26 cellular contexts compared by ENCODE assay signal in the genomic region with DNA sequence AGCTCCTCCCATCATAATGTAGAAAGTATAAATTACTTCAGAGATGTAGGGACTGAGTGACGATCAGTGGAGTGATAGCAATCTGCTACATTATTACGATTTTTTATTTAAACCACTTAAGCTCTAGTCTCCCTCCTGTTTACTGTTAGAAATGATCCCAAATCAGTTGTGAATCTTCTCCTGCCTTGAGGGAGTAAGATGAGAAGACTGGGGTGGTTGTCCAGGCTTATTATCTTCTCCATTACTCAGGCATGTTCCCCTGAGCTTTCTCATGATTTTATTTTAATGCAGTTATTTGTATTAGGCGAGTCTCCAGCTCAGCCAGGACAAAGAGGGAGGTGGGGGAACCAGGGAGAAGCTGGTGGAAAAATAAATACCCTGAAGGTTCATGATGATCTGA.
"Had no signal": no experiment of that assay in that cellular context is flagged by ENCODE, and none has a peak within 500 bp of the region (broad histone marks: within the 10 kb centered on the region; RNA-seq: fewer than 3 reads in every experiment).

No MANE protein-coding gene starts in this region.

- H3K36me3 Mint-ChIP-seq: activated CD8-positive, alpha-beta memory T cell treated with anti-CD3 and anti-CD28 coated beads, Interleukin-2, amount 10 ng/mL, durations not matched to agents 7 days and 5 days; stimulated activated effector memory CD8-positive, alpha-beta T cell treated with anti-CD3 and anti-CD28 coated beads, Interleukin-12 subunit alpha, Interleukin-12 subunit beta, amount 100 ng/mL, for 72 hours had no signal

- FAIRE-seq: small intestine, urothelium cell line had no signal

- H3K9me3 Mint-ChIP-seq: activated CD4-positive, alpha-beta T cell treated with anti-CD3 and anti-CD28 coated beads, Interleukin-2, amount 10 ng/mL, durations not matched to agents 7 days and 5 days; activated CD8-positive, alpha-beta T cell treated with anti-CD3 and anti-CD28 coated beads for 36 hours; activated naive CD8-positive, alpha-beta T cell treated with anti-CD3 and anti-CD28 coated beads, Interleukin-2, amount 50 U/mL, for 24 hours; activated T-helper 1 cell treated with anti-CD3 and anti-CD28 coated beads, Interleukin-12 subunit alpha, Interleukin-12 subunit beta, Interleukin-2, Interleukin-4 antibody, amounts not matched to agents 30 ng/mL and 10 ng/mL and 1 ng/mL, durations not matched to agents 14 hours and 24 hours and 36 hours; dendritic cell treated with granulocyte-macrophage colony-stimulating factor and Interleukin-4, amounts not matched to agents 40 ng/mL and 50 ng/mL, for 4 days; stimulated activated effector memory CD8-positive, alpha-beta T cell treated with anti-CD3 and anti-CD28 coated beads, Interleukin-12 subunit alpha, Interleukin-12 subunit beta, amount 100 ng/mL, for 72 hours; stimulated activated naive CD8-positive, alpha-beta T cell treated with anti-CD3 and anti-CD28 coated beads, Interleukin-15, amount 100 ng/mL, for 72 hours had no signal

- H3K4me3 Mint-ChIP-seq: activated CD4-positive, alpha-beta T cell treated with anti-CD3 and anti-CD28 coated beads, Interleukin-2, amount 10 ng/mL, durations not matched to agents 7 days and 5 days; activated CD8-positive, alpha-beta memory T cell treated with anti-CD3 and anti-CD28 coated beads, Interleukin-2, amount 10 ng/mL, durations not matched to agents 7 days and 5 days; activated CD8-positive, alpha-beta T cell treated with anti-CD3 and anti-CD28 coated beads for 36 hours; activated naive CD8-positive, alpha-beta T cell treated with anti-CD3 and anti-CD28 coated beads, Interleukin-2, amount 50 U/mL, for 24 hours; activated T-helper 1 cell treated with anti-CD3 and anti-CD28 coated beads, Interleukin-12 subunit alpha, Interleukin-12 subunit beta, Interleukin-2, Interleukin-4 antibody, amounts not matched to agents 30 ng/mL and 10 ng/mL and 1 ng/mL, durations not matched to agents 14 hours and 24 hours and 36 hours; dendritic cell treated with granulocyte-macrophage colony-stimulating factor and Interleukin-4, amounts not matched to agents 40 ng/mL and 50 ng/mL, for 4 days; naive thymus-derived CD8-positive, alpha-beta T cell; stimulated activated effector memory CD8-positive, alpha-beta T cell treated with anti-CD3 and anti-CD28 coated beads, Interleukin-12 subunit alpha, Interleukin-12 subunit beta, amount 100 ng/mL, for 72 hours; stimulated activated naive CD8-positive, alpha-beta T cell treated with anti-CD3 and anti-CD28 coated beads, Interleukin-15, amount 100 ng/mL, for 72 hours had no signal

- DNase-seq: activated CD4-positive, alpha-beta T cell treated with anti-CD3 and anti-CD28 coated beads, Interleukin-2, amount 10 ng/mL, durations not matched to agents 7 days and 5 days; activated CD8-positive, alpha-beta memory T cell treated with anti-CD3 and anti-CD28 coated beads, Interleukin-2, amount 10 ng/mL, durations not matched to agents 7 days and 5 days; activated CD8-positive, alpha-beta T cell treated with anti-CD3 and anti-CD28 coated beads for 36 hours; activated gamma-delta T cell; activated naive CD4-positive, alpha-beta T cell treated with anti-CD3 and anti-CD28 coated beads, Interleukin-2, amount 50 U/mL, for 16 hours; activated naive CD8-positive, alpha-beta T cell treated with anti-CD3 and anti-CD28 coated beads, Interleukin-2, amount 50 U/mL, for 24 hours; anterior cingulate cortex; body of pancreas; effector CD4-positive, alpha-beta T cell; erythroblast; foreskin fibroblast; hippocampal formation; kidney glomerular epithelial cell; left ventricle myocardium inferior; naive thymus-derived CD8-positive, alpha-beta T cell; nucleus accumbens; small intestine; stimulated activated CD4-positive, alpha-beta T cell treated with anti-CD3 and anti-CD28 coated beads, Interleukin-2, amount 100 ng/mL, for 24 hours; stimulated activated naive CD8-positive, alpha-beta T cell treated with anti-CD3 and anti-CD28 coated beads, Interleukin-15, amount 100 ng/mL, for 72 hours; T-helper 2 cell had no signal

- H3K4me1 Mint-ChIP-seq: activated CD4-positive, alpha-beta T cell treated with anti-CD3 and anti-CD28 coated beads, Interleukin-2, amount 10 ng/mL, durations not matched to agents 7 days and 5 days; activated CD8-positive, alpha-beta memory T cell treated with anti-CD3 and anti-CD28 coated beads, Interleukin-2, amount 10 ng/mL, durations not matched to agents 7 days and 5 days; activated naive CD8-positive, alpha-beta T cell treated with anti-CD3 and anti-CD28 coated beads, Interleukin-2, amount 50 U/mL, for 24 hours; naive thymus-derived CD8-positive, alpha-beta T cell; stimulated activated effector memory CD8-positive, alpha-beta T cell treated with anti-CD3 and anti-CD28 coated beads, Interleukin-12 subunit alpha, Interleukin-12 subunit beta, amount 100 ng/mL, for 72 hours; stimulated activated naive CD8-positive, alpha-beta T cell treated with anti-CD3 and anti-CD28 coated beads, Interleukin-15, amount 100 ng/mL, for 72 hours had no signal

- H3K27ac Mint-ChIP-seq: activated CD4-positive, alpha-beta T cell treated with anti-CD3 and anti-CD28 coated beads, Interleukin-2, amount 10 ng/mL, durations not matched to agents 7 days and 5 days; activated CD8-positive, alpha-beta memory T cell treated with anti-CD3 and anti-CD28 coated beads, Interleukin-2, amount 10 ng/mL, durations not matched to agents 7 days and 5 days; activated CD8-positive, alpha-beta T cell treated with anti-CD3 and anti-CD28 coated beads for 36 hours; activated naive CD8-positive, alpha-beta T cell treated with anti-CD3 and anti-CD28 coated beads, Interleukin-2, amount 50 U/mL, for 24 hours; activated T-helper 1 cell treated with anti-CD3 and anti-CD28 coated beads, Interleukin-12 subunit alpha, Interleukin-12 subunit beta, Interleukin-2, Interleukin-4 antibody, amounts not matched to agents 30 ng/mL and 10 ng/mL and 1 ng/mL, durations not matched to agents 14 hours and 24 hours and 36 hours; dendritic cell treated with granulocyte-macrophage colony-stimulating factor and Interleukin-4, amounts not matched to agents 40 ng/mL and 50 ng/mL, for 4 days; stimulated activated effector memory CD8-positive, alpha-beta T cell treated with anti-CD3 and anti-CD28 coated beads, Interleukin-12 subunit alpha, Interleukin-12 subunit beta, amount 100 ng/mL, for 72 hours; stimulated activated naive CD8-positive, alpha-beta T cell treated with anti-CD3 and anti-CD28 coated beads, Interleukin-15, amount 100 ng/mL, for 72 hours had no signal

- ATAC-seq: activated CD4-positive, CD25-positive, alpha-beta regulatory T cell treated with anti-CD3 and anti-CD28 coated beads, Interleukin-2, amount 50 U/mL, for 24 hours; activated CD8-positive, alpha-beta memory T cell treated with anti-CD3 and anti-CD28 coated beads, Interleukin-2, amount 10 ng/mL, durations not matched to agents 7 days and 5 days; activated CD8-positive, alpha-beta T cell treated with anti-CD3 and anti-CD28 coated beads for 36 hours; activated naive CD8-positive, alpha-beta T cell treated with anti-CD3 and anti-CD28 coated beads, Interleukin-2, amount 50 U/mL, for 24 hours; body of pancreas; naive thymus-derived CD8-positive, alpha-beta T cell; sciatic nerve; stimulated activated effector memory CD8-positive, alpha-beta T cell treated with anti-CD3 and anti-CD28 coated beads, Interleukin-12 subunit alpha, Interleukin-12 subunit beta, amount 100 ng/mL, for 72 hours; stimulated activated naive CD8-positive, alpha-beta T cell treated with anti-CD3 and anti-CD28 coated beads, Interleukin-15, amount 100 ng/mL, for 72 hours had no signal
